28 cellular contexts compared by ENCODE assay signal in the genomic region with DNA sequence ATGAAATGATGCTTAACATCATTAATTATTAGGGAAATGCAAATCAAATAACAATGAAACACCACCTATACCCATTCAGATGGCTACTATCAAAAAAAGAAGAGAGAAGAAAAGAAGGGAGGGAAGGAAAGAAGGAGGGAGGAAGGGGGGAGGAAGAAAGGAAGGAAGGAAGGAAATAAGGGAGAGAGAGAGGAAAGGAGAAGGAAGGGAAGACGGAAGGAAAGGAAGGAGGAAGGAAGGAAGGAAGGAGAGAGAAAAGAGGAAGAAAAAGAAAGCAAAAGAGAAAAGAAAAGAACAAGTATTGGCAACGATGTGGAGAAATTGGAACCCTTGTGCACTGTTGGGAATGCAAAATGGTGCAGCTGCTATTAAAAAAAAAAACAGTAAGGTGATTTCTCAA.
"Had no signal": no experiment of that assay in that cellular context is flagged by ENCODE, and none has a peak within 500 bp of the region (broad histone marks: within the 10 kb centered on the region; RNA-seq: fewer than 3 reads in every experiment).

No MANE protein-coding gene starts in this region.

- H3K9me3 ChIP-seq: colonic mucosa, esophagus muscularis mucosa, esophagus squamous epithelium, gastrocnemius medialis, gastroesophageal sphincter, heart left ventricle, heart right ventricle had no signal

- H3K27ac ChIP-seq: colonic mucosa, coronary artery, dorsolateral prefrontal cortex, epithelial cell of prostate, esophagus muscularis mucosa, esophagus squamous epithelium, foreskin keratinocyte, gastrocnemius medialis, gastroesophageal sphincter, heart left ventricle, heart right ventricle had no signal

- H3K4me1 ChIP-seq: colonic mucosa, foreskin keratinocyte had no signal

- H3K27me3 ChIP-seq: colonic mucosa, dorsolateral prefrontal cortex, esophagus muscularis mucosa, esophagus squamous epithelium, gastrocnemius medialis, gastroesophageal sphincter, heart left ventricle, heart right ventricle had no signal

- FAIRE-seq: colon, endometrium, endothelial cell of umbilical vein, frontal cortex had no signal

- H3K4me3 ChIP-seq: colonic mucosa, coronary artery, dorsolateral prefrontal cortex, esophagus muscularis mucosa, esophagus squamous epithelium, gastrocnemius medialis, gastroesophageal sphincter, heart left ventricle, heart right ventricle had no signal

- ATAC-seq: effector memory CD8-positive, alpha-beta T cell; esophagus mucosa; foreskin keratinocyte; gastrocnemius medialis; gastroesophageal sphincter; heart left ventricle; heart right ventricle had no signal

- DNase-seq: colonic mucosa; cortex of kidney; dermis blood vessel endothelial cell; dorsolateral prefrontal cortex; effector CD4-positive, alpha-beta T cell; effector CD8-positive, alpha-beta T cell; effector memory CD4-positive, alpha-beta T cell; effector memory CD8-positive, alpha-beta T cell; endodermal cell; erythroblast; esophagus squamous epithelium; foreskin fibroblast; foreskin keratinocyte; foreskin melanocyte; gastrocnemius medialis; glutamatergic neuron; head of caudate nucleus; heart left ventricle; heart right ventricle had no signal

- H3K36me3 ChIP-seq: colonic mucosa, esophagus muscularis mucosa, esophagus squamous epithelium, gastrocnemius medialis, gastroesophageal sphincter, heart left ventricle, heart right ventricle had no signal
